12 cellular contexts compared by ENCODE assay signal in genomic region chr4:104743141-104743748, GRCh38.
DNase-seq lines count a peak whose midpoint lies in the region; ATAC-seq lines count a peak whose summit lies in the region.
"Had no signal": no experiment of that assay in that cellular context is flagged by ENCODE, and none has a peak within 500 bp of the region (broad histone marks: within the 10 kb centered on the region; RNA-seq: fewer than 3 reads in every experiment).

No MANE protein-coding gene starts in this region.

- DNase-seq in mucosa of gallbladder (ENCODE audit: low spot score) (no peak), T1000 (lab: John Stamatoyannopoulos, UW) (no peak), T-helper 2 cell (no peak)
- DNase-seq: activated T-cell treated with anti-CD3 and anti-CD28 coated beads, Interleukin-2, amount 50 U/mL, for 24 hours; cerebellar nuclear complex; left ventricle myocardium inferior; NCI-H2081 treated with DMSO at 0.1 percent for 48 hours had no signal

- peak overlapping the region; percentile 2 for H3K4me3 Mint-ChIP-seq in stimulated activated memory B cell treated with anti-CD40 and anti-IgM and Interleukin-4, amounts not matched to agents 10 μg/mL and 1 μg/mL and 100 μg/mL, for 72 hours
- H3K4me3 Mint-ChIP-seq: activated T-cell treated with anti-CD3 and anti-CD28 coated beads, Interleukin-2, amount 50 U/mL, for 24 hours; T-helper 1 cell treated with Interleukin-12 subunit alpha and Interleukin-12 subunit beta and Interleukin-4 antibody, amounts not matched to agents 30 μg/mL and 1 μg/mL, for 36 hours had no signal

- H3K4me1 Mint-ChIP-seq in stimulated activated memory B cell treated with anti-CD40 and anti-IgM and Interleukin-4, amounts not matched to agents 10 μg/mL and 1 μg/mL and 100 μg/mL, for 72 hours = peaks cover 26% of the 10 kb centered on the region

- H3K9me3 Mint-ChIP-seq in stimulated activated memory B cell treated with anti-CD40 and anti-IgM and Interleukin-4, amounts not matched to agents 10 μg/mL and 1 μg/mL and 100 μg/mL, for 72 hours = no peaks in the 10 kb centered on the region
- H3K9me3 Mint-ChIP-seq: activated T-cell treated with anti-CD3 and anti-CD28 coated beads, Interleukin-2, amount 50 U/mL, for 24 hours; T-helper 1 cell treated with Interleukin-12 subunit alpha and Interleukin-12 subunit beta and Interleukin-4 antibody, amounts not matched to agents 30 μg/mL and 1 μg/mL, for 36 hours had no signal

- H3K27me3 Mint-ChIP-seq in stimulated activated memory B cell treated with anti-CD40 and anti-IgM and Interleukin-4, amounts not matched to agents 10 μg/mL and 1 μg/mL and 100 μg/mL, for 72 hours = no peaks in the 10 kb centered on the region
- H3K27me3 Mint-ChIP-seq: activated T-cell treated with anti-CD3 and anti-CD28 coated beads, Interleukin-2, amount 50 U/mL, for 24 hours had no signal

- ATAC-seq in GM19035 (IDR thresholded peaks at IDR 0.05; ENCODE audit: unreplicated experiment) (peak; percentile 99), GM21825 (IDR thresholded peaks at IDR 0.05; ENCODE audit: unreplicated experiment) (peak; percentile 94), HG03354 (IDR thresholded peaks at IDR 0.05; ENCODE audit: poor library complexity, severe bottlenecking, unreplicated experiment) (peak; percentile 99)
- ATAC-seq in stimulated activated memory B cell treated with anti-CD40 and anti-IgM and Interleukin-4, amounts not matched to agents 10 μg/mL and 1 μg/mL and 100 μg/mL, for 72 hours = peak; percentile 92

- H3K27ac Mint-ChIP-seq in stimulated activated memory B cell treated with anti-CD40 and anti-IgM and Interleukin-4, amounts not matched to agents 10 μg/mL and 1 μg/mL and 100 μg/mL, for 72 hours = peak overlapping the region; percentile 81
- H3K27ac Mint-ChIP-seq: activated T-cell treated with anti-CD3 and anti-CD28 coated beads, Interleukin-2, amount 50 U/mL, for 24 hours; T-helper 1 cell treated with Interleukin-12 subunit alpha and Interleukin-12 subunit beta and Interleukin-4 antibody, amounts not matched to agents 30 μg/mL and 1 μg/mL, for 36 hours had no signal

- no peaks in the 10 kb centered on the region for H3K36me3 Mint-ChIP-seq in stimulated activated memory B cell treated with anti-CD40 and anti-IgM and Interleukin-4, amounts not matched to agents 10 μg/mL and 1 μg/mL and 100 μg/mL, for 72 hours
